In the genomic region with DNA sequence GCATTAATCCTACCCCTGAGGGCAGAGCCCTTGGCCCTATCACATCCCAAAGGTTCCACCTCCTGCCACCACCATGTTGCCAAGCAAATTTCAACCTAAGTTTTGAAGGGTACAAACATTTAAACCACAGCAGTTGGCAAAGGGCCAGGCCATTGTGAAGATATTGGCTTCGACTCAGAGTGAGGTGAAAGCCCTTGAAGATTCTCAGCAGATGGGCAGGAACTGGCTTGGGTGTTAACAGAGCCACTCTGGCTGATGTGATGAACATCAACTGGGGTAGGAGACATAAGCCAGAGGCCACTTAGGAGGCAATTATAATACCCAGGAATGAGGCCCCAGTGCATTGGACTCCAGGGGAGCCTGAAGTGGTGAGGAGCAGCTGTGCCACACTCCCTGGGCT, we compare ENCODE assay signal across 1 cellular context.
TF ChIP-seq lines count a peak whose summit lies in the region.

No MANE protein-coding gene starts in this region.

TF ChIP-seq in WTC11, 78 proteins besides CTCF, POLR2A, EP300 and RAD21 (continued from another document):
- TF ChIP-seq, protein P1, sequence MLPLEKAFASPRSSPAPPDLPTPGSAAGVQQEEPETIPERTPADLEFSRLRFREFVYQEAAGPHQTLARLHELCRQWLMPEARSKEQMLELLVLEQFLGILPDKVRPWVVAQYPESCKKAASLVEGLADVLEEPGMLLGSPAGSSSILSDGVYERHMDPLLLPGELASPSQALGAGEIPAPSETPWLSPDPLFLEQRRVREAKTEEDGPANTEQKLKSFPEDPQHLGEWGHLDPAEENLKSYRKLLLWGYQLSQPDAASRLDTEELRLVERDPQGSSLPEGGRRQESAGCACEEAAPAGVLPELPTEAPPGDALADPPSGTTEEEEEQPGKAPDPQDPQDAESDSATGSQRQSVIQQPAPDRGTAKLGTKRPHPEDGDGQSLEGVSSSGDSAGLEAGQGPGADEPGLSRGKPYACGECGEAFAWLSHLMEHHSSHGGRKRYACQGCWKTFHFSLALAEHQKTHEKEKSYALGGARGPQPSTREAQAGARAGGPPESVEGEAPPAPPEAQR (CRISPR knock-in tag; IDR thresholded peaks at IDR 0.05) = no peak
